Comparison of ENCODE assay signal across 8 cellular contexts in the genomic region with DNA sequence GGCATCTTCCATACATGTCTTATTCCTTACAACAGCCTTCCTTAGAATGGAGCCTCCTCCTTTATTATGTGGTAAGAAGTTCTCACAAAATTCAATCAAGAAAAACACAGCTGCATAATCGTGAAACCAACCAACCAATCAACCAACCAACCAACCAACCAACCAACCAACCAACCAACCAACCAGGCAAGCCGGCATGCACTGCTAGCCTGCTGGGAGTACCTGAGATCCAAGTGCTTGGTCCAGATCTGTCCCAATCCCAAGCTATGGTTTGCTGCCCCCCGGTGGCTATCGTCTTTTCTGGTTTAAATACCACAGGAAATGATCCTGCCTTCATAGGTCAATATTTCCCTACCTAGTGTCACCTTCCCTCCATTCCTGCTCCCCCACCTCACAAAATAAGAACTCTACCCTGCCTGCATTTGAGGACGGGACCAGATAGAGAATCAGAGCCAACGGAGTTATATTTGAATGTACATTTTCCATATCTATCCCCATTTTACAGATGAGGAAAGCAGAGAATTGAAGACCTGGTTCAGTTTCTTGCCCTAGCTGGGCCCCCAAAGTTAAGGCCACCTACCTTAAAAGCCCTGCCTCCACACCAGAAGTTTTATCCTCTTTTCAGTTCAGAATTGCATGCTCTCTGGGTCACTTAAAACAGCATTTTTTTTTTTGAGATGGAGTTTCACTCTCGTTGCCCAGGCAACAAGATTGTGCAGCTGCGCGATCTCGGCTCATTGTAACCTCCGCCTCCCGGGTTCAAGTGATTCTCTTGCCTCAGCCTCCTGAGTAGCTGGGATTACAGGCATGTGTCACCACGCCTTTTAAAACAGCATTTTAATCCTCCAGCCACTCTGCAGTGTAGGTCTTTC. TPM values are rescaled to one million over a fixed set of nuclear protein-coding genes. Genes with fewer than 3 reads are reported as not detected.
DNase-seq lines count a peak whose midpoint lies in the region; ATAC-seq and TF ChIP-seq lines count a peak whose summit lies in the region.

No MANE protein-coding gene starts in this region.

- TF ChIP-seq CTCF in DND-41 (IDR thresholded peaks at IDR 0.05; ENCODE audit: borderline replicate concordance, extremely low read depth, low read length, poor library complexity, severe bottlenecking) (peak; percentile 80), astrocyte of the cerebellum (IDR thresholded peaks at IDR 0.05; ENCODE audit: low read depth, low read length, missing control alignments) (peak; percentile 66)

- no peaks in the 10 kb centered on the region for H3K27me3 Mint-ChIP-seq in IgD-negative memory B cell

- H3K4me3 ChIP-seq in DND-41 (ENCODE audit: low read depth in 1 of 2, low read length in 2 of 2) (no peak overlapping the region), astrocyte of the cerebellum (ENCODE audit: low read depth, low read length) (no peak overlapping the region)

- ATAC-seq in DND-41 (ENCODE audit: insufficient read depth, low read depth) (peak; percentile 44; the same call in 1 of the 3 replicates), HG03442 (IDR thresholded peaks at IDR 0.05; ENCODE audit: unreplicated experiment) (no peak), HG03139 (IDR thresholded peaks at IDR 0.05; ENCODE audit: unreplicated experiment) (no peak)

- H3K36me3 Mint-ChIP-seq in IgD-negative memory B cell, result peaks cover 4% of the 10 kb centered on the region

- H3K79me2 ChIP-seq in DND-41 (ENCODE audit: insufficient read depth, low read length), result no peaks in the 10 kb centered on the region

- H3K27me3 ChIP-seq in DND-41 (ENCODE audit: insufficient read depth, low read length, poor library complexity), result no peaks in the 10 kb centered on the region

- no peak overlapping the region for H3K9ac ChIP-seq in DND-41 (ENCODE audit: low read depth, low read length)

- no peak overlapping the region for H3K27ac ChIP-seq in DND-41 (ENCODE audit: low read length)

- in situ Hi-C loops in astrocyte of the cerebellum (cut with HindIII; ENCODE audit: low sequenced_read_pairs), result no loop called here

- H3K36me3 ChIP-seq in DND-41 (ENCODE audit: insufficient read depth, low read length), result no peaks in the 10 kb centered on the region

- H3K4me1 Mint-ChIP-seq in IgD-negative memory B cell, result peaks cover 30 to 43% (median 32%) of the 10 kb centered on the region in 3 donors

- peak overlapping the region in 2 of 4 donors; percentile 4 to 6 for H3K4me3 Mint-ChIP-seq in IgD-negative memory B cell

- H3K9me3 Mint-ChIP-seq in IgD-negative memory B cell, result no peaks in the 10 kb centered on the region

- no peaks in the 10 kb centered on the region for H4K20me1 ChIP-seq in DND-41 (ENCODE audit: insufficient read depth, low read length)

- H3K4me1 ChIP-seq in DND-41 (ENCODE audit: insufficient read depth, low read length), result peaks cover 14% of the 10 kb centered on the region

- no peak overlapping the region for H2AFZ ChIP-seq in DND-41 (ENCODE audit: low read depth, low read length)

- DNase-seq in DND-41 (peak; percentile 74), RPMI7951 (ENCODE audit: low read depth) (peak; percentile 58), astrocyte of the cerebellum (ENCODE audit: low read depth) (peak; percentile 39), iPS DF 19.7 (ENCODE audit: low read depth, low spot score) (peak; percentile 33)
- peak; percentile 59 for DNase-seq in stimulated activated CD4-positive, alpha-beta T cell treated with anti-CD3 and anti-CD28 coated beads, Interleukin-1b, Interleukin-23, amount 100 ng/mL, for 48 hours

- H3K27ac Mint-ChIP-seq in IgD-negative memory B cell, result peak overlapping the region in 2 of 3 donors; percentile 8 to 36

- H3K4me2 ChIP-seq in DND-41 (ENCODE audit: insufficient read depth, low read length), result no peak overlapping the region

- no peaks in the 10 kb centered on the region for H3K9me3 ChIP-seq in DND-41 (ENCODE audit: insufficient read depth, low read length, severe bottlenecking)

RNA-seq across cellular contexts. Expression of a gene that starts 27.1 kb away (rescaled TPM):
- polyA plus RNA-seq in IgD-negative memory B cell, result not detected
- total RNA-seq in RPMI7951 (2014; rRNA removed; shearing (Covaris generic)), result not detected in 2 replicates

RNA-seq across cellular contexts. Expression of a gene that starts 46.2 kb away (rescaled TPM):
- 81.1 TPM for polyA plus RNA-seq in IgD-negative memory B cell
- 18.0 TPM in 2 replicates for total RNA-seq in RPMI7951 (2014; rRNA removed; shearing (Covaris generic))
